In the genomic region with DNA sequence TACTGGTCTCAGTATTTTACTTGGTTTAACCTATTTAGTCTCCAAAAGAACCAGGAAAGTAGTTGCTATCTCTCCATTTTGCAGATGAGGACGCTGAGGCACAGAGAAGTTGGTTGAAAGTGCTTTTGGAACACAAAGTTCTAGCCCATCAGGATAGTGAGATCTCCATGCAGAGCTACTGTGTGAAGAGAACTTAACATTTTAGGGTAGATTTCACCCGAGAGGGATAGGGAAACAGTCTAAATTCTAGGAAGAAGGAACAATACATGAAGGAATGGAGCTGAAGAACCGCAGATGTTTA, we compare ENCODE assay signal across 19 cellular contexts.
DNase-seq lines count a peak whose midpoint lies in the region; ATAC-seq and TF ChIP-seq lines count a peak whose summit lies in the region.
"Had no signal": no experiment of that assay in that cellular context is flagged by ENCODE, and none has a peak within 500 bp of the region (broad histone marks: within the 10 kb centered on the region; RNA-seq: fewer than 3 reads in every experiment).

No MANE protein-coding gene starts in this region.

- H3K36me3 Mint-ChIP-seq in progenitor cell of endocrine pancreas (ENCODE audit: insufficient read depth) = peaks cover 3% of the 10 kb centered on the region
- H3K36me3 Mint-ChIP-seq in type B pancreatic cell = peaks cover 4% of the 10 kb centered on the region

- H3K9me3 ChIP-seq in adrenal gland (replicated peaks in 1 of 3) = no peaks in the 10 kb centered on the region
- H3K9me3 ChIP-seq: breast epithelium had no signal

- no peak overlapping the region for H3K4me3 ChIP-seq in adrenal gland
- H3K4me3 ChIP-seq: BLaER1 treated with 17β-estradiol and CSF1 and Interleukin-3, amounts not matched to agents 10 nM and 100 nM had no signal

- peak overlapping the region in 3 of 5 donors; percentile 73 to 88 (median 81) for H3K27ac ChIP-seq in adrenal gland
- H3K27ac ChIP-seq: foreskin keratinocyte had no signal

- H3K4me3 Mint-ChIP-seq in progenitor cell of endocrine pancreas (ENCODE audit: low read depth) = no peak overlapping the region
- peak overlapping the region; percentile 56 for H3K4me3 Mint-ChIP-seq in type B pancreatic cell
- H3K4me3 Mint-ChIP-seq: effector memory CD8-positive, alpha-beta T cell; naive thymus-derived CD4-positive, alpha-beta T cell; T-cell had no signal

- H3K9me3 Mint-ChIP-seq in progenitor cell of endocrine pancreas (ENCODE audit: low read depth) (peaks cover 4% of the 10 kb centered on the region), type B pancreatic cell (no peaks in the 10 kb centered on the region)
- H3K9me3 Mint-ChIP-seq: effector memory CD8-positive, alpha-beta T cell; T-cell had no signal

- DNase-seq in adrenal gland (no peak), left ventricle myocardium superior (no peak), progenitor cell of endocrine pancreas (ENCODE audit: low spot score, unreplicated experiment) (no peak), type B pancreatic cell (ENCODE audit: extremely low spot score, unreplicated experiment) (no peak), NCI-H524 (lab: John Stamatoyannopoulos, UW) (no peak), NCI-H2029 (lab: John Stamatoyannopoulos, UW) (no peak), DMS 273 treated with DMSO at 0.1 percent for 48 hours (lab: John Stamatoyannopoulos, UW) (no peak)
- DNase-seq: activated naive CD4-positive, alpha-beta T cell treated with Interleukin-2 at 50 U/mL for 16 hours; DMS79; effector memory CD8-positive, alpha-beta T cell; foreskin keratinocyte; naive thymus-derived CD4-positive, alpha-beta T cell; NCI-H1694; NCI-H526 treated with DMSO at 0.1 percent for 48 hours; substantia nigra; T-cell had no signal

- H3K27me3 Mint-ChIP-seq in progenitor cell of endocrine pancreas (no peaks in the 10 kb centered on the region), type B pancreatic cell (no peaks in the 10 kb centered on the region)
- H3K27me3 Mint-ChIP-seq: effector memory CD8-positive, alpha-beta T cell; naive thymus-derived CD4-positive, alpha-beta T cell; T-cell had no signal

- ATAC-seq in left ventricle myocardium superior (peak; percentile 13), GM18498 (IDR thresholded peaks at IDR 0.05; ENCODE audit: unreplicated experiment) (no peak)
- ATAC-seq: effector memory CD8-positive, alpha-beta T cell; foreskin keratinocyte; naive thymus-derived CD4-positive, alpha-beta T cell; T-cell had no signal

- TF ChIP-seq POLR2A in adrenal gland (IDR thresholded peaks at IDR 0.05) = no peak

- H3K4me1 Mint-ChIP-seq in progenitor cell of endocrine pancreas (ENCODE audit: low read depth) (peaks cover 51% of the 10 kb centered on the region), type B pancreatic cell (ENCODE audit: unreplicated experiment) (peaks cover 45% of the 10 kb centered on the region)

- H3K27me3 ChIP-seq in adrenal gland = no peaks in the 10 kb centered on the region
- H3K27me3 ChIP-seq: BLaER1 treated with 17β-estradiol and CSF1 and Interleukin-3, amounts not matched to agents 10 nM and 100 nM; breast epithelium; foreskin keratinocyte had no signal

- peaks cover 61% of the 10 kb centered on the region in 2 donors for H3K4me1 ChIP-seq in adrenal gland (replicated peaks in 1 of 2)
- H3K4me1 ChIP-seq: foreskin keratinocyte had no signal

- intact Hi-C loops in adrenal gland (cut with DNase I) = loop anchor here in 1 of 2 donors (10.0 kb wide), 1 partner anchor 58 kb away; no protein-coding TSS in a partner anchor
- intact Hi-C loops in left ventricle myocardium superior (cut with micrococcal nuclease) = no loop called here

- no peak for TF ChIP-seq CTCF in adrenal gland (IDR thresholded peaks at IDR 0.05)
- TF ChIP-seq CTCF in progenitor cell of endocrine pancreas (IDR thresholded peaks at IDR 0.05; ENCODE audit: unreplicated experiment) = no peak
- TF ChIP-seq CTCF in type B pancreatic cell (conservative IDR thresholded peaks at IDR 0.05) = no peak

- H3K27ac Mint-ChIP-seq in progenitor cell of endocrine pancreas (peak overlapping the region; percentile 30), type B pancreatic cell (peak overlapping the region; percentile 94)
- H3K27ac Mint-ChIP-seq: naive thymus-derived CD4-positive, alpha-beta T cell; T-cell had no signal

- no peaks in the 10 kb centered on the region for H3K36me3 ChIP-seq in adrenal gland (replicated peaks in 1 of 2)
- H3K36me3 ChIP-seq: breast epithelium had no signal

- WGBS in adrenal gland, 4 donors = 67 to 75% (median 75%) methylated on average over 3 of the region's 3 CpGs
